ENCODE assay signal across 21 cellular contexts in the genomic region with DNA sequence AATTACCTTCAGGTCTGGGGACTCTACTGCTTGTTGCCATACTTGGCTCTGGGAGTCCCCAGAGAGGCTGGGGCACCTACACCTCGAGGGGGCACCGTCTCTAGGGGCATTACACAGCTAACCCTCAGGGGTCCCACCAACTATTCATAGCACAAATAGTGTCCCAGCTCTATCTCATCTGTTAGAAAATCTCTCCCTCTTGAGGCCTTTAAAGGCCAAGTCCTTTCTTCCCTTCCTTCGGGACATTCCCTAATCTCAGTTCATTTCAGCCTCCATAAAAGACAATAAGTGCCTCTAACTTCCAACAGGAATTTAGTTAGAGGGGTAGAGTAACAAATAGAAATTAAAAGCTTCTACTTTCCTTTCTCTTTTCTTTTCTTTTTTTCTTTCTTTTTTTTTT. TPM values are rescaled to one million over a fixed set of nuclear protein-coding genes. Genes with fewer than 3 reads are reported as not detected.
"Had no signal": no experiment of that assay in that cellular context is flagged by ENCODE, and none has a peak within 500 bp of the region (broad histone marks: within the 10 kb centered on the region; RNA-seq: fewer than 3 reads in every experiment).

No MANE protein-coding gene starts in this region.

- ATAC-seq: left lung, natural killer cell, upper lobe of right lung had no signal

- H3K4me1 Mint-ChIP-seq: activated CD4-positive, alpha-beta memory T cell treated with anti-CD3 and anti-CD28 coated beads, Interleukin-2, amount 10 ng/mL, durations not matched to agents 7 days and 5 days; activated CD4-positive, alpha-beta T cell treated with anti-CD3 and anti-CD28 coated beads, Interleukin-2, amount 10 ng/mL, durations not matched to agents 24 days and 14 days; activated naive CD4-positive, alpha-beta T cell treated with anti-CD3 and anti-CD28 coated beads, Interleukin-2, amount 10 ng/mL, durations not matched to agents 7 days and 5 days; natural killer cell had no signal

- H3K9me3 Mint-ChIP-seq: activated CD4-positive, alpha-beta memory T cell treated with anti-CD3 and anti-CD28 coated beads, Interleukin-2, amount 10 ng/mL, durations not matched to agents 7 days and 5 days; activated CD4-positive, alpha-beta T cell treated with anti-CD3 and anti-CD28 coated beads, Interleukin-2, amount 10 ng/mL, durations not matched to agents 24 days and 14 days; activated naive CD4-positive, alpha-beta T cell treated with anti-CD3 and anti-CD28 coated beads, Interleukin-2, amount 10 ng/mL, durations not matched to agents 7 days and 5 days; brain; natural killer cell; T-helper 1 cell treated with Interleukin-12 subunit alpha and Interleukin-12 subunit beta and Interleukin-4 antibody, amounts not matched to agents 30 μg/mL and 1 μg/mL, for 36 hours had no signal

- H3K4me3 Mint-ChIP-seq: activated CD4-positive, alpha-beta memory T cell treated with anti-CD3 and anti-CD28 coated beads, Interleukin-2, amount 10 ng/mL, durations not matched to agents 7 days and 5 days; activated CD4-positive, alpha-beta T cell treated with anti-CD3 and anti-CD28 coated beads, Interleukin-2, amount 10 ng/mL, durations not matched to agents 24 days and 14 days; activated naive CD4-positive, alpha-beta T cell treated with anti-CD3 and anti-CD28 coated beads, Interleukin-2, amount 10 ng/mL, durations not matched to agents 7 days and 5 days; brain; natural killer cell; T-helper 1 cell treated with Interleukin-12 subunit alpha and Interleukin-12 subunit beta and Interleukin-4 antibody, amounts not matched to agents 30 μg/mL and 1 μg/mL, for 36 hours had no signal

- H3K27me3 Mint-ChIP-seq: activated CD4-positive, alpha-beta memory T cell treated with anti-CD3 and anti-CD28 coated beads, Interleukin-2, amount 10 ng/mL, durations not matched to agents 7 days and 5 days; activated CD4-positive, alpha-beta T cell treated with anti-CD3 and anti-CD28 coated beads, Interleukin-2, amount 10 ng/mL, durations not matched to agents 24 days and 14 days; brain had no signal

- H3K27me3 ChIP-seq: colonic mucosa, dorsolateral prefrontal cortex, left lung, spleen, testis, upper lobe of right lung had no signal

- H3K4me1 ChIP-seq: colonic mucosa, testis, upper lobe of right lung had no signal

- H3K36me3 ChIP-seq: colonic mucosa, left lung, spleen, upper lobe of right lung had no signal

- DNase-seq: activated CD4-positive, alpha-beta memory T cell treated with anti-CD3 and anti-CD28 coated beads, Interleukin-2, amount 10 ng/mL, durations not matched to agents 7 days and 5 days; activated CD4-positive, alpha-beta T cell treated with anti-CD3 and anti-CD28 coated beads, Interleukin-2, amount 10 ng/mL, durations not matched to agents 24 days and 14 days; activated effector memory CD4-positive, alpha-beta T cell treated with anti-CD3 and anti-CD28 coated beads, Interleukin-2, amount 50 U/mL, for 16 hours; activated naive CD4-positive, alpha-beta T cell treated with anti-CD3 and anti-CD28 coated beads, Interleukin-2, amount 10 ng/mL, durations not matched to agents 7 days and 5 days; activated T-cell treated with anti-CD3 and anti-CD28 coated beads for 4 hours; caudate nucleus; colonic mucosa; dorsolateral prefrontal cortex; left lung; mammary epithelial cell; midbrain; natural killer cell; spleen; stimulated activated CD4-positive, alpha-beta T cell treated with anti-CD3 and anti-CD28 coated beads, Interleukin-4, amount 100 ng/mL, for 1 hour; stimulated activated naive CD4-positive, alpha-beta T cell; T1000; testis; upper lobe of right lung had no signal

- H3K27ac ChIP-seq: colonic mucosa, dorsolateral prefrontal cortex, epithelial cell of prostate, left lung, testis, upper lobe of right lung had no signal

- H3K36me3 Mint-ChIP-seq: activated naive CD4-positive, alpha-beta T cell treated with anti-CD3 and anti-CD28 coated beads, Interleukin-2, amount 10 ng/mL, durations not matched to agents 7 days and 5 days; brain; natural killer cell had no signal

- H3K27ac Mint-ChIP-seq: activated CD4-positive, alpha-beta memory T cell treated with anti-CD3 and anti-CD28 coated beads, Interleukin-2, amount 10 ng/mL, durations not matched to agents 7 days and 5 days; activated CD4-positive, alpha-beta T cell treated with anti-CD3 and anti-CD28 coated beads, Interleukin-2, amount 10 ng/mL, durations not matched to agents 24 days and 14 days; activated naive CD4-positive, alpha-beta T cell treated with anti-CD3 and anti-CD28 coated beads, Interleukin-2, amount 10 ng/mL, durations not matched to agents 7 days and 5 days; brain; natural killer cell; T-helper 1 cell treated with Interleukin-12 subunit alpha and Interleukin-12 subunit beta and Interleukin-4 antibody, amounts not matched to agents 30 μg/mL and 1 μg/mL, for 36 hours had no signal

- H3K9me3 ChIP-seq: colonic mucosa, left lung, spleen, testis, upper lobe of right lung had no signal

- H3K4me3 ChIP-seq: colonic mucosa, dorsolateral prefrontal cortex, left lung, spleen, testis, upper lobe of right lung had no signal

RNA-seq across cellular contexts. Expression of a gene that starts 55.8 kb away (rescaled TPM):
- total RNA-seq: activated CD4-positive, alpha-beta memory T cell treated with anti-CD3 and anti-CD28 coated beads, Interleukin-2, amount 10 ng/mL, durations not matched to agents 7 days and 5 days; activated CD4-positive, alpha-beta T cell treated with anti-CD3 and anti-CD28 coated beads, Interleukin-2, amount 10 ng/mL, durations not matched to agents 24 days and 14 days had no signal
